8 cellular contexts compared by ENCODE assay signal in the genomic region with DNA sequence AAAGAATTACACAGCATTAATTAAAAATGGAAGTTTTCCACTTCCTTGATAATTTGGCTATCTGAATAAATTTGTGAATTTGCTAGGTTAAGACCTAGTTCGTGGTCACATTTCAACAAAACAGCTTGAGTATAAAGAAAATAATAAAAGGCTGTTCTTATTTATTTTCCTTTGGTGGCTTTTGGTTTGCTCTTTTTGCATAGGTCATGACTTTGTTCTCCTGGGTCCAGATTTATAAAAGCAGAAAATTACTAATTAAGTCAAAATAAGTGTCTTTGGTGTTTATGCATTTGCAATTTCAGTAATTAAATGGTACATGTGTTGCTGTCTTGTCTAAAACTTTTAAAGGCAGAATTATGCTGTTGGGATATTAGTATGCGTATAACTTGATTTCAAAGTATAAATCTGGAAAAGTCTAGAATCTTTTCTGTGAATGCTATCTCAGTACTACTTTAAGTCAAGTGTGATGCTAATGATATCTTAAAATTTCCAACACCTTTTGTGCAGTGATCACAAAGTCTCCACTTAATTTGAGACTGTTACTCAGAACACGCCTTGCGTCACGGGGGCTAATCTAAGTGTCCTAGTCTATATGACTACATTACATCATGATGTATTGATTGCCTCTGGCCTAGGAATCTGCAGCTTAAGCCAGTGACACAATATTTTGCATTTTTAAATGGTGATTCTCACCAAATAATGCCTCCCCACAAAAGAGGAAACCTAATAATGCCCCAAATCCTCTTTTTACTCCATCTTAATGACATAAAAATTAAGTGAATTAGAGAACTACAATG. TPM values are rescaled to one million over a fixed set of nuclear protein-coding genes. Genes with fewer than 3 reads are reported as not detected.
DNase-seq lines count a peak whose midpoint lies in the region; ATAC-seq and TF ChIP-seq lines count a peak whose summit lies in the region.

No MANE protein-coding gene starts in this region.

- H3K9ac ChIP-seq in KMS-11 (peak overlapping the region; percentile 97), muscle layer of colon (ENCODE audit: low read length) (peak overlapping the region; percentile 11)

- no peaks in the 10 kb centered on the region for H3K9me3 ChIP-seq in CD4-positive, CD25-positive, alpha-beta regulatory T cell (ENCODE audit: control insufficient read depth in 2 of 2, low read length in 2 of 2)
- H3K9me3 ChIP-seq in muscle layer of colon (ENCODE audit: low read length): no peaks in the 10 kb centered on the region

- H3K9me3 Mint-ChIP-seq in CD4-positive, CD25-positive, alpha-beta regulatory T cell: peaks cover 0 to 3% (median 0%) of the 10 kb centered on the region in 7 donors

- H3K4me3 ChIP-seq in CD4-positive, CD25-positive, alpha-beta regulatory T cell (ENCODE audit: low read depth, low read length): peak overlapping the region; percentile 85
- H3K4me3 ChIP-seq in KMS-11 (IDR thresholded peaks at IDR 0.05; ENCODE audit: insufficient read depth, low read depth, low read length): no peak overlapping the region
- no peak overlapping the region for H3K4me3 ChIP-seq in muscle layer of colon (ENCODE audit: low read depth in 1 of 2, low read length in 2 of 2)

- H2AFZ ChIP-seq in KMS-11 (ENCODE audit: low read depth): no peak overlapping the region

- H3K36me3 ChIP-seq in CD4-positive, CD25-positive, alpha-beta regulatory T cell (ENCODE audit: control insufficient read depth, insufficient read depth, low read length): peaks cover 22% of the 10 kb centered on the region
- H3K36me3 ChIP-seq in KMS-11 (ENCODE audit: insufficient read depth) (peaks cover 4% of the 10 kb centered on the region; the same call in 1 of the 2 replicates), muscle layer of colon (ENCODE audit: insufficient read depth, low read length) (peaks cover 9% of the 10 kb centered on the region)

- H3K4me1 ChIP-seq in CD4-positive, CD25-positive, alpha-beta regulatory T cell (ENCODE audit: control insufficient read depth, insufficient read depth, low read length, poor library complexity, severe bottlenecking): peaks cover 36% of the 10 kb centered on the region
- H3K4me1 ChIP-seq in KMS-11 (ENCODE audit: low read depth, poor library complexity, severe bottlenecking) (peaks cover 50% of the 10 kb centered on the region), muscle layer of colon (ENCODE audit: insufficient read depth, low read length) (peaks cover 58% of the 10 kb centered on the region)

- H3K4me2 ChIP-seq in KMS-11: peak overlapping the region; percentile 94

- peaks cover 45% of the 10 kb centered on the region for H4K20me1 ChIP-seq in KMS-11 (ENCODE audit: insufficient read depth)

- H3K27ac ChIP-seq in CD4-positive, CD25-positive, alpha-beta regulatory T cell (ENCODE audit: insufficient read depth, low read length, poor library complexity, severe bottlenecking): peak overlapping the region; percentile 90
- H3K27ac ChIP-seq in KMS-11 (peak overlapping the region; percentile 95), muscle layer of colon (ENCODE audit: low read depth, low read length) (no peak overlapping the region)

- TF ChIP-seq CTCF in KMS-11 (conservative IDR thresholded peaks at IDR 0.05; ENCODE audit: low read depth, low read length): no peak

- H3K27me3 ChIP-seq in CD4-positive, CD25-positive, alpha-beta regulatory T cell (ENCODE audit: control insufficient read depth, insufficient read depth, low read length): no peaks in the 10 kb centered on the region
- no peaks in the 10 kb centered on the region for H3K27me3 ChIP-seq in KMS-11 (ENCODE audit: insufficient read depth, low read depth)
- H3K27me3 ChIP-seq in muscle layer of colon (ENCODE audit: control insufficient read depth in 1 of 2, insufficient read depth in 2 of 2, low read length in 2 of 2): no peaks in the 10 kb centered on the region

- H3K79me2 ChIP-seq in KMS-11 (ENCODE audit: insufficient read depth, low read depth): peaks cover 66% of the 10 kb centered on the region

- peaks cover 7% of the 10 kb centered on the region for H3K36me3 Mint-ChIP-seq in CD4-positive, CD25-positive, alpha-beta regulatory T cell

- DNase-seq in CD4-positive, CD25-positive, alpha-beta regulatory T cell: peak in 1 of 3 donors; percentile 30
- DNase-seq in amniotic stem cell (lab: John Stamatoyannopoulos, UW) (peak; percentile 14), iPS-NIHi11 (ENCODE audit: low spot score) (no peak), NCI-H2171 treated with DMSO at 0.1 percent for 48 hours (lab: John Stamatoyannopoulos, UW) (no peak), NCI-H2081 (lab: John Stamatoyannopoulos, UW) (no peak)

- H3K27me3 Mint-ChIP-seq in CD4-positive, CD25-positive, alpha-beta regulatory T cell: no peaks in the 10 kb centered on the region

- peak overlapping the region; percentile 38 to 92 (median 65) for H3K27ac Mint-ChIP-seq in CD4-positive, CD25-positive, alpha-beta regulatory T cell

- peak overlapping the region; percentile 84 to 92 (median 91) for H3K4me3 Mint-ChIP-seq in CD4-positive, CD25-positive, alpha-beta regulatory T cell

- no peak for ATAC-seq in CD4-positive, CD25-positive, alpha-beta regulatory T cell (ENCODE audit: low read depth in 2 of 2)
- ATAC-seq in HG03135 (IDR thresholded peaks at IDR 0.05; ENCODE audit: unreplicated experiment): no peak

- peaks cover 31 to 56% (median 46%) of the 10 kb centered on the region in 4 donors for H3K4me1 Mint-ChIP-seq in CD4-positive, CD25-positive, alpha-beta regulatory T cell

RNA-seq across cellular contexts. Expression of a gene that starts 41.0 kb away (rescaled TPM):
- total RNA-seq in CD4-positive, CD25-positive, alpha-beta regulatory T cell: 890 TPM
- polyA plus RNA-seq in CD4-positive, CD25-positive, alpha-beta regulatory T cell: 100 to 1,000 TPM; 127 to 171 (median 154) TPM

RNA-seq across cellular contexts. Expression of a gene that starts 42.9 kb away (rescaled TPM):
- total RNA-seq in CD4-positive, CD25-positive, alpha-beta regulatory T cell: 0.54 TPM
- not detected for polyA plus RNA-seq in CD4-positive, CD25-positive, alpha-beta regulatory T cell
